ENCODE assay signal across 8 cellular contexts in the genomic region with DNA sequence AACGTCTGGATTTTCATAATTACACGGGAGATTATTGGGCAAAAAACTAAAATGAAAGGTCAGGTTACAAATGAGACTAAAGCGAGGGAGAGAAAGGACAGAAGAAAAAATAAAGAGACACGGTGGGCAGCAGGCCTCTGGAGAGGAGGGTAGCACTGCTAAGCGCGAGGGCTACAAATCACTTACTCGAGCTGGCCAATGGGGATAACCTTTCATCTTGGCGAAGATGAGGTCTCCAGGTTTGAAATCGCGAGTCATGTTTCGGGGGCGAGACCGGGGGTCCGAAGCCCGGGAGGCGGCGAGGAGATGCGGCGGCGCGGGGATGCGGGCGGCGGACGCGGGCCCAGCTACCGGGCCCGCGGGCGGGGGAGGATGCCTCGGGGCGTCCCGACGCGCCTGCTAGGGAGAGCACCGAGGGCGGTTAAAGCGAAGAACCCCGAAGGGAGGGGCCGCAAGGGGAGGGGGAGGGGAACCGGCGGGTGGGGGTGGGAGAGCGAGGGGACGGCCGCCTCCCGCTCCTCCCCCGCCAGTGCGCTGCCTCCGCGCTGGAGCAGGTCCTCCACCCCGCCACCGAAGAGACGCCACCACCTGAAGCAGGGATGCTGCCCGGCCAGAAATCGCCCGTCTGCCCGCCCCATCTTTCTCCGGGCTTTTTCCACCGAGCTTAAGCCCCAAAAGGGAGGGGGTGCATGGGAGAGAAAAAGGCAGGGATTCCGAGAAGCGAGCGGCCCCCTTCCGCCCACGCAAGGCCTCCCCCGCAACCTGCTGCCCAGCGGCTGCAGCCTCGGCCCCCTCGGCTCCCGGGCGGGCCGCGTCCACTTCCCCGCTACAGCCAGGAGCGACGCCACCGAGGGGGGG. TPM values are rescaled to one million over a fixed set of nuclear protein-coding genes. Genes with fewer than 3 reads are reported as not detected.
DNase-seq lines count a peak whose midpoint lies in the region; ATAC-seq lines count a peak whose summit lies in the region.

No MANE protein-coding gene starts in this region.

- WGBS in iPS DF 6.9 (ENCODE audit: insufficient coverage, insufficient read length) = no CpG with 5 or more reads among the region's 76 CpGs

- peak; percentile 44 for ATAC-seq in GM19395 (IDR thresholded peaks at IDR 0.05; ENCODE audit: unreplicated experiment)
- peak; percentile 42 for ATAC-seq in HG03521 (IDR thresholded peaks at IDR 0.05; ENCODE audit: unreplicated experiment)
- ATAC-seq in T-helper 17 cell = peak; percentile 64

- no peaks in the 10 kb centered on the region for H3K27me3 ChIP-seq in iPS DF 6.9 (ENCODE audit: control insufficient read depth, insufficient read depth, low read length)
- no peaks in the 10 kb centered on the region for H3K27me3 ChIP-seq in skeletal muscle satellite cell (ENCODE audit: control insufficient read depth, insufficient read depth, low read length)

- DNase-seq in C1 segment of cervical spinal cord (lab: John Stamatoyannopoulos, UW) (peak in 13 of 14 donors; percentile 27 to 78 (median 66)), T-helper 17 cell (peak; percentile 49 to 63 (median 61)), anterior cingulate cortex (lab: John Stamatoyannopoulos, UW) (peak in 46 of 58 donors; percentile 7 to 79 (median 48)), iPS DF 6.9 (ENCODE audit: low read depth, low spot score) (no peak), cortex of kidney (lab: John Stamatoyannopoulos, UW) (no peak)

- peaks cover 4% of the 10 kb centered on the region for H3K36me3 Mint-ChIP-seq in T-helper 17 cell (ENCODE audit: low read depth)

- no peak overlapping the region for H3K27ac ChIP-seq in iPS DF 6.9 (ENCODE audit: low read length)

- H3K27me3 Mint-ChIP-seq in T-helper 17 cell = no peaks in the 10 kb centered on the region

- peak overlapping the region; percentile 97 for H3K4me3 Mint-ChIP-seq in T-helper 17 cell

- H3K9me3 ChIP-seq in T-helper 17 cell (ENCODE audit: control insufficient read depth, low read length, poor library complexity, severe bottlenecking) (no peaks in the 10 kb centered on the region), iPS DF 6.9 (ENCODE audit: control insufficient read depth, insufficient read depth, low read length) (no peaks in the 10 kb centered on the region), skeletal muscle satellite cell (replicated peaks; ENCODE audit: low read length) (no peaks in the 10 kb centered on the region)

- H3K4me1 ChIP-seq in iPS DF 6.9 (ENCODE audit: control insufficient read depth, insufficient read depth, low read length) (no peaks in the 10 kb centered on the region), skeletal muscle satellite cell (ENCODE audit: control insufficient read depth, insufficient read depth, low read length) (peaks cover 10% of the 10 kb centered on the region)

- peak overlapping the region; percentile 90 for H3K4me2 ChIP-seq in skeletal muscle satellite cell (ENCODE audit: low read length)

- H3K4me3 ChIP-seq in iPS DF 6.9 (ENCODE audit: low read length) (peak overlapping the region; percentile 90), skeletal muscle satellite cell (ENCODE audit: low read length) (peak overlapping the region; percentile 93)

- peak overlapping the region; percentile 89 for H3K9ac ChIP-seq in skeletal muscle satellite cell (ENCODE audit: low read depth, low read length)

- H3K4me1 Mint-ChIP-seq in T-helper 17 cell = peaks cover 41% of the 10 kb centered on the region

- H3K27ac Mint-ChIP-seq in T-helper 17 cell = peak overlapping the region; percentile 99

- H3K36me3 ChIP-seq in iPS DF 6.9 (ENCODE audit: control insufficient read depth, insufficient read depth, low read length) (peaks cover 3% of the 10 kb centered on the region; the same call in 1 of the 2 replicates), skeletal muscle satellite cell (ENCODE audit: insufficient read depth, low read length) (peaks cover 16% of the 10 kb centered on the region)

RNA-seq across cellular contexts. Expression of gene PSIP1, which starts 0.6 kb away (rescaled TPM):
- 100 to 1,000 TPM; 115 to 117 TPM for total RNA-seq in T-helper 17 cell
- total RNA-seq in skeletal muscle satellite cell (2012; rRNA removed) = 24.7 and 32.4 TPM in 2 replicates

RNA-seq across cellular contexts. Expression of gene CCDC171, which starts 42.7 kb away (rescaled TPM):
- total RNA-seq in T-helper 17 cell = 1 to 10 TPM in 1 of 2 donors, under 1 TPM in 1; 0.52 to 1.5 TPM
- total RNA-seq in skeletal muscle satellite cell (2012; rRNA removed) = 1.7 and 2.3 TPM in 2 replicates

Comparison
In these comparisons a context has a peak if more than half of its experiments do, and no peak if none do; other contexts are left out.
1. DNase-seq: peak in C1 segment of cervical spinal cord (13 of 14), T-helper 17 cell (3 of 3) and anterior cingulate cortex (46 of 58); none in iPS DF 6.9 (single experiment) and cortex of kidney (single experiment).
2. Peak in every context shown above with its lines, with median percentiles within 50 percentile points of each other: ATAC-seq.